ENCODE assay signal across 25 cellular contexts in genomic region chr1:161886589-161886988, GRCh38.
"Had no signal": no experiment of that assay in that cellular context is flagged by ENCODE, and none has a peak within 500 bp of the region (broad histone marks: within the 10 kb centered on the region; RNA-seq: fewer than 3 reads in every experiment).

No MANE protein-coding gene starts in this region.

- H3K9me3 ChIP-seq: lower lobe of right lung, mucosa of descending colon, ovary, right atrium auricular region, right lobe of liver, tibial nerve, vagina had no signal

- H3K27ac ChIP-seq: lower lobe of right lung, ovary, right atrium auricular region, right lobe of liver, tibial nerve, vagina had no signal

- ATAC-seq: left cardiac atrium; left lobe of liver; left ventricle myocardium superior; lower lobe of right lung; mucosa of descending colon; naive thymus-derived CD4-positive, alpha-beta T cell; natural killer cell treated with Interleukin-12 subunit alpha and Interleukin-12 subunit beta and Interleukin-15 and Interleukin-18, amount 100 ng/mL, for 72 hours; right lobe of liver; stimulated activated memory B cell treated with anti-CD40 and anti-IgM and Interleukin-4, amounts not matched to agents 10 μg/mL and 1 μg/mL and 100 μg/mL, for 72 hours; stimulated activated naive CD8-positive, alpha-beta T cell treated with anti-CD3 and anti-CD28 coated beads, Interleukin-15, amount 100 ng/mL, for 72 hours had no signal

- H3K36me3 ChIP-seq: ovary had no signal

- H3K4me1 ChIP-seq: lower lobe of right lung, right atrium auricular region, right lobe of liver, vagina had no signal

- H3K4me3 ChIP-seq: lower lobe of right lung, mucosa of descending colon, ovary, right atrium auricular region, right lobe of liver, smooth muscle cell, tibial nerve, vagina had no signal

- H3K4me2 ChIP-seq: smooth muscle cell had no signal

- DNase-seq: hippocampal formation; kidney glomerular epithelial cell; left cardiac atrium; left ventricle myocardium superior; lower lobe of right lung; midbrain; mucosa of descending colon; naive thymus-derived CD4-positive, alpha-beta T cell; ovary; right lobe of liver; stimulated activated CD4-positive, alpha-beta T cell treated with anti-CD3 and anti-CD28 coated beads, Interleukin-1b, Interleukin-23, amount 100 ng/mL, for 48 hours; stimulated activated CD4-positive, alpha-beta T cell treated with anti-CD3 and anti-CD28 coated beads, Interleukin-2, amount 100 ng/mL, for 48 hours; stimulated activated CD4-positive, alpha-beta T cell treated with anti-CD3 and anti-CD28 coated beads, Interleukin-4, amount 100 ng/mL, for 4 hours; stimulated activated CD8-positive, alpha-beta memory T cell treated with anti-CD3 and anti-CD28 coated beads, Interleukin-4, amount 100 ng/mL, for 48 hours; stimulated activated naive CD4-positive, alpha-beta T cell treated with Interleukin-2 at 50 U/mL for 16 hours; stimulated activated naive CD8-positive, alpha-beta T cell treated with anti-CD3 and anti-CD28 coated beads, Interleukin-15, amount 100 ng/mL, for 72 hours; substantia nigra had no signal

- H3K27me3 ChIP-seq: ovary, right atrium auricular region, right lobe of liver, tibial nerve, vagina had no signal

- FAIRE-seq: keratinocyte had no signal
